Comparison of ENCODE assay signal across 9 cellular contexts in the genomic region with DNA sequence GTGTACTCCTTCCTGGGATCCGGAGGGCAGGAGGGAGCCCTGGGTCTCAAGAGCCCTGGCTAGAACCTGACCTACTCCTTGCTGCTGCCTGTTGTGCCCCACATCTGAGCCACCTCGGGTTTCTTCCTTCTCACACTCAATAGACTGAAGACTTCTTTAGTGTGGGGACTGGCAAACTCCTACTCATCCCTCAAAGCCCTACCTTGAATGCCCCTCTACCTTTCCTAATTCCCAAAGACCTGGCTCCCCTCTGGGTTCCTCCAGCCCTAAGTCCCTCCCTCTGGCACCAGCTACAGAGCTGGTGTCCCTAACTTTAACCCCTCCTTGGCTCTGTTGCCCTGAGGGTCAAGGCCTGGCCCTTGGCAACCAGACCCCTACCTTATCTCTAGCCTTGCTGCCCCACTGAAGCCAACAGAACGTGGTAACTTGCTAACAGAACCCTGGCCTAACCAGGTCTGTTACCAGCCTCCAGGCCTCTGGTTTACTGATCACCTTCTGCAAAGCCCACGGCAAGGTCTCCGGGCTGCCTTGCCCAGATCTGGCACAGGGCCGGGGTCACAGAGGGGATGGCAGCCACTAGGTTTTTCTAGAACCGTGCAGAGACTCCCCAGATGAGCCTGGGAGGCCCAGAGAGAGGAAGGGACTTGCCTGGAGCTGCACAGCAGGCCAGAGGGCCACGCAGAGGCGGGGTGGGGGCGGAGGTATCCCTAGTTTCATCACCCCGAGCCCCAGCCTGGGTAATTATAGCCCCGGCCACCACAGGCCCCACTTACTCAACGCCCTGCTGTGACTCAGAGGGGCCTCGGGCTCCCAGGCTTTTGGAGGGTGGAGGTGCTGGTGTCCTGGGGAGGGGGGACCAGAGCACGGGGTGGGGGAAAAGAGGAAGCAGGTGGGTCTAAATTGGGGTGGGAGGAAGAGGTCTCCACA. TPM values are rescaled to one million over a fixed set of nuclear protein-coding genes. Genes with fewer than 3 reads are reported as not detected.
DNase-seq lines count a peak whose midpoint lies in the region; ATAC-seq lines count a peak whose summit lies in the region.
"Had no signal": no experiment of that assay in that cellular context is flagged by ENCODE, and none has a peak within 500 bp of the region (broad histone marks: within the 10 kb centered on the region; RNA-seq: fewer than 3 reads in every experiment).

No MANE protein-coding gene starts in this region.

- peak in 1 of 2 donors; percentile 9 for ATAC-seq in naive thymus-derived CD8-positive, alpha-beta T cell
- ATAC-seq in HG02642 (IDR thresholded peaks at IDR 0.05; ENCODE audit: poor library complexity, unreplicated experiment): no peak

- peak overlapping the region; percentile 83 for H3K27ac ChIP-seq in caudate nucleus (ENCODE audit: low read depth, low read length)

- peaks cover 6 to 73% (median 19%) of the 10 kb centered on the region in 3 donors for H3K36me3 Mint-ChIP-seq in naive thymus-derived CD8-positive, alpha-beta T cell

- peaks cover 14% of the 10 kb centered on the region for H3K36me3 ChIP-seq in MG63

- no peaks in the 10 kb centered on the region for H3K27me3 ChIP-seq in MG63

- no peak overlapping the region for H3K4me3 ChIP-seq in MG63

- H3K9me3 ChIP-seq in MG63: no peaks in the 10 kb centered on the region

- H3K4me1 Mint-ChIP-seq in naive thymus-derived CD8-positive, alpha-beta T cell: peaks cover 28 to 49% (median 43%) of the 10 kb centered on the region in 4 donors

- H3K27me3 Mint-ChIP-seq in naive thymus-derived CD8-positive, alpha-beta T cell: no peaks in the 10 kb centered on the region

- POLR2A ChIA-PET in naive thymus-derived CD8-positive, alpha-beta T cell (lab: Charles Lee): interaction anchor here (0.6 to 1.1 kb wide), 2 partner anchors 10 to 467 kb away, joined by 3 read pairs; no protein-coding TSS in a partner anchor

- no peaks in the 10 kb centered on the region for H3K9me3 Mint-ChIP-seq in naive thymus-derived CD8-positive, alpha-beta T cell

- H3K4me3 Mint-ChIP-seq in naive thymus-derived CD8-positive, alpha-beta T cell: peak overlapping the region in 6 of 10 donors; percentile 14 to 67 (median 38)

- DNase-seq in AG20443 (ENCODE audit: low spot score): peak; percentile 83
- DNase-seq in MG63: peak; percentile 33
- DNase-seq in caudate nucleus (lab: John Stamatoyannopoulos, UW): no peak
- no peak for DNase-seq in naive thymus-derived CD8-positive, alpha-beta T cell
- no peak for DNase-seq in COLO829 (ENCODE audit: low spot score)
- DNase-seq in occipital lobe (lab: John Stamatoyannopoulos, UW): no peak
- no peak for DNase-seq in nucleus accumbens (lab: John Stamatoyannopoulos, UW)
- DNase-seq: NCI-H2171 had no signal

- peak overlapping the region; percentile 34 to 87 (median 77) for H3K27ac Mint-ChIP-seq in naive thymus-derived CD8-positive, alpha-beta T cell

RNA-seq across cellular contexts. Expression of a gene that starts 15.3 kb away (rescaled TPM):
- 7.8 and 8.7 TPM in 2 replicates for total RNA-seq in MG63 (2014; rRNA removed; shearing (Covaris generic); ENCODE audit: low replicate concordance)
- 10 to 100 TPM; 59.9 TPM for total RNA-seq in naive thymus-derived CD8-positive, alpha-beta T cell
- 10 to 100 TPM; 31.3 to 52.2 (median 31.5) TPM for polyA plus RNA-seq in naive thymus-derived CD8-positive, alpha-beta T cell
- 2.0 TPM for total RNA-seq in occipital lobe

RNA-seq across cellular contexts. Expression of a gene that starts 43.9 kb away (rescaled TPM):
- 7.4 and 10.4 TPM in 2 replicates for total RNA-seq in MG63 (2014; rRNA removed; shearing (Covaris generic); ENCODE audit: low replicate concordance)
- total RNA-seq in naive thymus-derived CD8-positive, alpha-beta T cell: 10 to 100 TPM; 34.4 to 34.9 TPM
- polyA plus RNA-seq in naive thymus-derived CD8-positive, alpha-beta T cell: 1 to 10 TPM; 3.2 to 4.9 (median 4.5) TPM
- total RNA-seq in occipital lobe: 22.5 TPM

Comparison
In these comparisons a context has a peak if more than half of its experiments do, and no peak if none do; other contexts are left out.
1. DNase-seq: peak in AG20443 (single experiment) and MG63 (single experiment); none in caudate nucleus (0 of 61), naive thymus-derived CD8-positive, alpha-beta T cell (0 of 10), COLO829 (single experiment), occipital lobe (single experiment) and nucleus accumbens (0 of 56).